In the genomic region with DNA sequence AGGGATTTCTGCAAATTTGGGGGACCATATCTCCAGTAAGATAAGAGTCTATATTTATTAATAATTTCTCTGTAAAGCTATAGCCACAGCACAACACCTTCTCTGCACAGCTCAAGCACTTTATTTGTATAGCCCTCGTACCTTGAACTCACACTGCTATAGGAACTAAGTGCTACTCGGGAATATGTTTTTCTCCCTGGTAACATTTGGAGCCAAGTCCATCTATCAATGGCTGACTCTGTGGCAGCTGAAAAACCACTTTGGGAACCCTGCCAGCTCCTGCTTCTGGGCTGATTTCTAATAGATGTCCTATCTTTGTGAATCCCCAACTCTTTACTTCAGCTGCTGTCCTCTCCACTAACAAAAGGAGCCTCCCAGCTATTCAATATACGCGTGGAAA, we compare ENCODE assay signal across 15 cellular contexts.
DNase-seq lines count a peak whose midpoint lies in the region; ATAC-seq and TF ChIP-seq lines count a peak whose summit lies in the region.
"Had no signal": no experiment of that assay in that cellular context is flagged by ENCODE, and none has a peak within 500 bp of the region (broad histone marks: within the 10 kb centered on the region; RNA-seq: fewer than 3 reads in every experiment).

No MANE protein-coding gene starts in this region.

- in situ Hi-C loops in GM13976 (cut with MboI; ENCODE audit: low sequenced_read_pairs, unreplicated experiment) = no loop called here

- H3K4me3 ChIP-seq in AG10803 (ENCODE audit: low read length) (no peak overlapping the region), fibroblast of mammary gland (ENCODE audit: control insufficient read depth, low read depth, low read length) (no peak overlapping the region)
- H3K4me3 ChIP-seq: BLaER1 had no signal

- no peaks in the 10 kb centered on the region for H3K36me3 Mint-ChIP-seq in naive thymus-derived CD8-positive, alpha-beta T cell

- H3K4me1 Mint-ChIP-seq in naive thymus-derived CD8-positive, alpha-beta T cell = no peaks in the 10 kb centered on the region

- no peak for TF ChIP-seq CTCF in AG10803 (conservative IDR thresholded peaks at IDR 0.05; ENCODE audit: low read length)
- no peak for TF ChIP-seq CTCF in fibroblast of mammary gland (conservative IDR thresholded peaks at IDR 0.05; ENCODE audit: control insufficient read depth, insufficient read depth, low read depth, low read length)
- TF ChIP-seq CTCF in GM13976 (IDR thresholded peaks at IDR 0.05; ENCODE audit: borderline replicate concordance, control extremely low read depth, extremely low read depth, insufficient read depth, missing control alignments) = no peak

- no peak overlapping the region for H3K27ac Mint-ChIP-seq in naive thymus-derived CD8-positive, alpha-beta T cell

- peaks cover 0 to 9% (median 2%) of the 10 kb centered on the region in 5 donors for H3K27me3 Mint-ChIP-seq in naive thymus-derived CD8-positive, alpha-beta T cell

- POLR2A ChIA-PET in naive thymus-derived CD8-positive, alpha-beta T cell (lab: Charles Lee) = no interaction called here

- DNase-seq in AG10803 (ENCODE audit: low read depth) (peak; percentile 30), COLO668 (lab: John Stamatoyannopoulos, UW; ENCODE audit: unreplicated experiment) (peak; percentile 26), NCI-H226 (peak; percentile 30), fibroblast of mammary gland (ENCODE audit: low read depth) (peak; percentile 20), GM13976 (ENCODE audit: low spot score) (no peak), NCI-H774 (lab: John Stamatoyannopoulos, UW) (no peak), NCI-H2196 treated with DMSO at 0.1 percent for 48 hours (lab: John Stamatoyannopoulos, UW; ENCODE audit: unreplicated experiment) (no peak)
- no peak for DNase-seq in naive thymus-derived CD8-positive, alpha-beta T cell
- DNase-seq: Karpas-422, NCI-H146, NCI-H526, Right ventricle myocardium superior had no signal

- ATAC-seq in naive thymus-derived CD8-positive, alpha-beta T cell = no peak
- ATAC-seq: HCT116, Panc1 had no signal

- no peak overlapping the region for H3K4me3 Mint-ChIP-seq in naive thymus-derived CD8-positive, alpha-beta T cell

- H3K9me3 Mint-ChIP-seq in naive thymus-derived CD8-positive, alpha-beta T cell = no peaks in the 10 kb centered on the region

Comparison
In these comparisons a context has a peak if more than half of its experiments do, and no peak if none do; other contexts are left out.
1. DNase-seq: peak in AG10803 (single experiment), COLO668 (single experiment), NCI-H226 (single experiment) and fibroblast of mammary gland (single experiment); none in naive thymus-derived CD8-positive, alpha-beta T cell (0 of 10), GM13976 (single experiment), NCI-H774 (single experiment) and NCI-H2196 treated with DMSO at 0.1 percent for 48 hours (single experiment).